28 cellular contexts compared by ENCODE assay signal in the genomic region with DNA sequence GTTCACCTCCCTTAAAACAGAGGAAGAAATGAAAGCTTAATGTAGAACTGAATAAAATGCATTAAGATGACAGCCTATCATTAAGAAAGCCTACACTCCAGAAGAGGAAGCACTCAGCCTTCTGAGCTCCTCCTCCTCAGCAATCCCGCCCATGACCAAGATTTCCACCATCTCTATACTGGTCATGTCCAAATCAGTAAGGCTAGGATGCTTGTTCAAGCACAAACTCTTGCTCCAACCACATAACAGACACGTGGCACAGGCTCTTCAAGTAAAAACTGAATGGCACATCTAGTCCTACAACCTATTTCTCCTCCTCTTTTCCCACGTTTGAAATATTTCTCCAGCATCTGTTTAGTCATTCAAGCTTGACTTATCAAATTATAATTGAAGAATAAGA.
"Had no signal": no experiment of that assay in that cellular context is flagged by ENCODE, and none has a peak within 500 bp of the region (broad histone marks: within the 10 kb centered on the region; RNA-seq: fewer than 3 reads in every experiment).

No MANE protein-coding gene starts in this region.

- H3K27ac ChIP-seq: Peyer's patch, SJCRH30, SK-N-MC, WERI-Rb-1 had no signal

- H3K4me1 ChIP-seq: Peyer's patch had no signal

- DNase-seq: activated CD4-positive, alpha-beta memory T cell treated with anti-CD3 and anti-CD28 coated beads, Interleukin-2, amount 10 ng/mL, durations not matched to agents 7 days and 5 days; activated CD4-positive, alpha-beta T cell treated with anti-CD3 and anti-CD28 coated beads for 1 hour; activated CD4-positive, alpha-beta T cell treated with anti-CD3 and anti-CD28 coated beads for 48 hours; activated CD4-positive, CD25-positive, alpha-beta regulatory T cell; activated CD8-positive, alpha-beta memory T cell treated with anti-CD3 and anti-CD28 coated beads for 24 hours; activated CD8-positive, alpha-beta memory T cell treated with anti-CD3 and anti-CD28 coated beads, Interleukin-2, amount 10 ng/mL, durations not matched to agents 7 days and 5 days; activated CD8-positive, alpha-beta memory T cell treated with anti-CD3 and anti-CD28 coated beads, Interleukin-2, amount 50 U/mL, for 48 hours; activated effector memory CD4-positive, alpha-beta T cell treated with Interleukin-2 at 50 U/mL for 16 hours; activated naive CD4-positive, alpha-beta T cell treated with anti-CD3 and anti-CD28 coated beads, Interleukin-2, amount 10 ng/mL, durations not matched to agents 7 days and 5 days; activated naive CD8-positive, alpha-beta T cell treated with anti-CD3 and anti-CD28 coated beads, Interleukin-2, amount 50 U/mL, for 24 hours; activated T-cell treated with anti-CD3 and anti-CD28 coated beads, Interleukin-2, amount 50 U/mL, for 48 hours; anterior cingulate cortex; central memory CD4-positive, alpha-beta T cell; Karpas-422; NCI-H1092; NCI-H146; NCI-H187 treated with DMSO at 0.1 percent for 48 hours; NCI-H2081; NCI-H2171 treated with DMSO at 0.1 percent for 48 hours; NCI-H345; NCI-H524 treated with DMSO at 0.1 percent for 48 hours; PC-3; Peyer's patch; RPMI8226; SJCRH30; T1000; WERI-Rb-1 had no signal

- H3K4me3 ChIP-seq: Peyer's patch, SJCRH30, SK-N-MC had no signal

- ATAC-seq: activated CD8-positive, alpha-beta memory T cell treated with anti-CD3 and anti-CD28 coated beads, Interleukin-2, amount 10 ng/mL, durations not matched to agents 7 days and 5 days; activated naive CD8-positive, alpha-beta T cell treated with anti-CD3 and anti-CD28 coated beads, Interleukin-2, amount 50 U/mL, for 24 hours had no signal

- H3K9me3 ChIP-seq: Peyer's patch, SJCRH30 had no signal

- H3K27me3 ChIP-seq: Peyer's patch, SJCRH30 had no signal

- H3K36me3 ChIP-seq: WERI-Rb-1 had no signal
